ENCODE assay signal across 1 cellular context in genomic region chr16:75248536-75249380, GRCh38.
A peak's percentile ranks its signal among the peaks of the same experiment; 100 is the strongest.
TF ChIP-seq lines count a peak whose summit lies in the region.

No MANE protein-coding gene starts in this region.

TF ChIP-seq in HepG2, 621 proteins besides CTCF, POLR2A, EP300 and RAD21:
- TF ChIP-seq RBM39 (IDR thresholded peaks at IDR 0.05; ENCODE audit: low read depth, low read length, poor library complexity, severe bottlenecking): peak; percentile 46
- TF ChIP-seq ZNF550 (CRISPR knock-in tag; IDR thresholded peaks at IDR 0.05; ENCODE audit: borderline replicate concordance): no peak
- TF ChIP-seq SP4 (CRISPR knock-in tag; IDR thresholded peaks at IDR 0.05): peak; percentile 16; the same call in 1 of the 2 replicates
- TF ChIP-seq SSRP1 (CRISPR knock-in tag; IDR thresholded peaks at IDR 0.05): peak; percentile 57; the same call in 1 of the 2 replicates
- no peak for TF ChIP-seq ZBTB7B (CRISPR knock-in tag; IDR thresholded peaks at IDR 0.05)
- TF ChIP-seq NR2F6 (IDR thresholded peaks at IDR 0.05): no peak
- TF ChIP-seq NR2F6 (CRISPR knock-in tag; IDR thresholded peaks at IDR 0.05): no peak
- TF ChIP-seq ZNF329 (CRISPR knock-in tag; IDR thresholded peaks at IDR 0.05; ENCODE audit: low read depth): 0 out of 2 replicates have a peak, but pooled peaks have one; percentile 6
- no peak for TF ChIP-seq DBP (CRISPR knock-in tag; IDR thresholded peaks at IDR 0.05; ENCODE audit: not compliant biosample characterization)
- TF ChIP-seq HIC2 (CRISPR knock-in tag; IDR thresholded peaks at IDR 0.05; ENCODE audit: low read depth): 0 out of 2 replicates have a peak, but pooled peaks have one; percentile 5
- 0 out of 2 replicates have a peak, but pooled peaks have one; percentile 7 for TF ChIP-seq BORCS8-MEF2B (CRISPR knock-in tag; IDR thresholded peaks at IDR 0.05)
- 0 out of 2 replicates have a peak, but pooled peaks have one; percentile 38 for TF ChIP-seq ZC3H13 (CRISPR knock-in tag; IDR thresholded peaks at IDR 0.05)
- peak; percentile 97 for TF ChIP-seq AGO2 (optimal IDR thresholded peaks at IDR 0.05; ENCODE audit: low read depth, low read length)
- TF ChIP-seq ZNF761 (CRISPR knock-in tag; conservative IDR thresholded peaks at IDR 0.05): 0 out of 2 replicates have a peak, but pooled peaks have one; percentile 31
- TF ChIP-seq TARDBP (CRISPR knock-in tag; IDR thresholded peaks at IDR 0.05): no peak
- TF ChIP-seq ZNF556 (CRISPR knock-in tag; IDR thresholded peaks at IDR 0.05; ENCODE audit: borderline replicate concordance): peak; percentile 59; the same call in 1 of the 2 replicates
- no peak for TF ChIP-seq ZFP82 (CRISPR knock-in tag; IDR thresholded peaks at IDR 0.05; ENCODE audit: borderline replicate concordance)
- TF ChIP-seq RNF2 (conservative IDR thresholded peaks at IDR 0.05; ENCODE audit: low read depth): no peak
- TF ChIP-seq ZNF547 (CRISPR knock-in tag; IDR thresholded peaks at IDR 0.05): 0 out of 2 replicates have a peak, but pooled peaks have one; percentile 14
- peak; percentile 12; the same call in 1 of the 2 replicates for TF ChIP-seq POLR2G (IDR thresholded peaks at IDR 0.05; ENCODE audit: low read depth, low read length)
- TF ChIP-seq USF2 (IDR thresholded peaks at IDR 0.05; ENCODE audit: low read depth, low read length): no peak
- no peak for TF ChIP-seq USF2 (CRISPR knock-in tag; IDR thresholded peaks at IDR 0.05; ENCODE audit: borderline replicate concordance)
- TF ChIP-seq SATB2 (CRISPR knock-in tag; IDR thresholded peaks at IDR 0.05): no peak
- TF ChIP-seq MTA1 (CRISPR knock-in tag; IDR thresholded peaks at IDR 0.05; ENCODE audit: borderline replicate concordance): 0 out of 2 replicates have a peak, but pooled peaks have one; percentile 30
- peak; percentile 68; the same call in 1 of the 2 replicates for TF ChIP-seq ZBTB38 (CRISPR knock-in tag; IDR thresholded peaks at IDR 0.05)
- 0 out of 2 replicates have a peak, but pooled peaks have one; percentile 37 for TF ChIP-seq ZNF572 (CRISPR knock-in tag; IDR thresholded peaks at IDR 0.05)
- peak; percentile 55; the same call in 1 of the 2 replicates for TF ChIP-seq SPEN (CRISPR knock-in tag; IDR thresholded peaks at IDR 0.05; ENCODE audit: low read depth)
- peak; percentile 65; the same call in 1 of the 2 replicates for TF ChIP-seq RBFOX2 (IDR thresholded peaks at IDR 0.05; ENCODE audit: low read depth, low read length)
- no peak for TF ChIP-seq SRSF9 (IDR thresholded peaks at IDR 0.05; ENCODE audit: borderline replicate concordance, insufficient read depth, low read depth, low read length, poor library complexity, severe bottlenecking)
- TF ChIP-seq IRF1 (CRISPR knock-in tag; IDR thresholded peaks at IDR 0.05; ENCODE audit: low read depth): no peak
- TF ChIP-seq ZFY (CRISPR knock-in tag; IDR thresholded peaks at IDR 0.05): no peak
- TF ChIP-seq CENPBD1 (CRISPR knock-in tag; IDR thresholded peaks at IDR 0.05; ENCODE audit: borderline replicate concordance, low read depth): no peak
- TF ChIP-seq EEA1 (CRISPR knock-in tag; IDR thresholded peaks at IDR 0.05; ENCODE audit: borderline replicate concordance): 0 out of 2 replicates have a peak, but pooled peaks have one; percentile 29
- TF ChIP-seq AGO1 (IDR thresholded peaks at IDR 0.05; ENCODE audit: low read depth, low read length, poor library complexity, severe bottlenecking): peak; percentile 64
- TF ChIP-seq ZNF687 (CRISPR knock-in tag; IDR thresholded peaks at IDR 0.05): peak; percentile 72
- TF ChIP-seq ZFX (CRISPR knock-in tag; IDR thresholded peaks at IDR 0.05; ENCODE audit: low read depth): peak; percentile 18; the same call in 1 of the 2 replicates
- peak; percentile 93 for TF ChIP-seq HNRNPL (IDR thresholded peaks at IDR 0.05; ENCODE audit: low read depth, low read length)
- TF ChIP-seq ZNF576 (CRISPR knock-in tag; IDR thresholded peaks at IDR 0.05): no peak
